Comparison of ENCODE assay signal across 11 cellular contexts in the genomic region with DNA sequence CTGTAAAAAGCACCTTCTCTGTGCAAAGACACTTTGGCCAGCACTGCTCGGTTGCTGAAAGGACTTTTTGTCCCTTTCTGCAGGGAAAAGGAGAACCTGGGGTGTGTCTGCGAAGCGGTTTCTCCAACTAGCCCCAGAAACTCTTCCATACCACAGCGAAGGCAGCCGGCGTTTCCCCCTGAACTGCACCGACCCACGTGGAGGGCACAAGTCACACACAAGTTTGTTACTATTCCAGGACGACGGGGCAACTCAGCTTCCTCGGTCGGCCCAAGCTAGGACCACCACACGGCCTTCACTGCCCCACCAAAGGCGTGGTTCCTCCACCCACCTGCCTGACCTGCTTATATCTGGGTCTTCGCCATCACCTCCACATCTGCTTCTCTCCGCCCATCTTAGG. TPM values are rescaled to one million over a fixed set of nuclear protein-coding genes. Genes with fewer than 3 reads are reported as not detected.
DNase-seq lines count a peak whose midpoint lies in the region; FAIRE-seq and TF ChIP-seq lines count a peak whose summit lies in the region.
"Had no signal": no experiment of that assay in that cellular context is flagged by ENCODE, and none has a peak within 500 bp of the region (broad histone marks: within the 10 kb centered on the region; RNA-seq: fewer than 3 reads in every experiment).

No MANE protein-coding gene starts in this region.

- CTCF ChIA-PET in CD4-positive, alpha-beta memory T cell (lab: Charles Lee; ENCODE audit: partially characterized antibody), result no interaction called here

- no peaks in the 10 kb centered on the region for H3K36me3 ChIP-seq in CD4-positive, alpha-beta memory T cell (ENCODE audit: insufficient read depth, low read length)
- H3K36me3 ChIP-seq: right lobe of liver had no signal

- POLR2A ChIA-PET in CD4-positive, alpha-beta memory T cell (lab: Charles Lee; ENCODE audit: partially characterized antibody), result interaction anchor here (0.7 to 1.4 kb wide), 3 partner anchors 19 to 306 kb away, joined by 3 to 5 read pairs (median 3); partner anchors contain the start of gene OVCA2

- H3K36me3 Mint-ChIP-seq in CD4-positive, alpha-beta memory T cell, result no peaks in the 10 kb centered on the region
- peaks cover 9% of the 10 kb centered on the region for H3K36me3 Mint-ChIP-seq in dendritic cell treated with granulocyte-macrophage colony-stimulating factor and Interleukin-4, amounts not matched to agents 40 ng/mL and 50 ng/mL, for 4 days (ENCODE audit: low read depth)
- H3K36me3 Mint-ChIP-seq in osteocyte (ENCODE audit: unreplicated experiment), result no peaks in the 10 kb centered on the region

- no peaks in the 10 kb centered on the region for H3K9me3 ChIP-seq in CD4-positive, alpha-beta memory T cell (ENCODE audit: control insufficient read depth in 1 of 2, low read length in 2 of 2)
- H3K9me3 ChIP-seq: right lobe of liver had no signal

- intact Hi-C loops in CD4-positive, alpha-beta memory T cell (cut with micrococcal nuclease), result loop anchor here (5.0 to 10.0 kb wide), 2 partner anchors 118 to 151 kb away; no protein-coding TSS in a partner anchor
- intact Hi-C loops in dendritic cell treated with granulocyte-macrophage colony-stimulating factor and Interleukin-4, amounts not matched to agents 40 ng/mL and 50 ng/mL, for 4 days (cut with micrococcal nuclease), result no loop called here

- peaks cover 8 to 12% of the 10 kb centered on the region in 2 donors for H3K27me3 Mint-ChIP-seq in CD4-positive, alpha-beta memory T cell
- H3K27me3 Mint-ChIP-seq in dendritic cell treated with granulocyte-macrophage colony-stimulating factor and Interleukin-4, amounts not matched to agents 40 ng/mL and 50 ng/mL, for 4 days, result peaks cover 91% of the 10 kb centered on the region
- peaks cover 37% of the 10 kb centered on the region for H3K27me3 Mint-ChIP-seq in osteocyte (ENCODE audit: unreplicated experiment)

- peaks cover 0 to 2% (median 0%) of the 10 kb centered on the region in 8 donors for H3K9me3 Mint-ChIP-seq in CD4-positive, alpha-beta memory T cell
- no peaks in the 10 kb centered on the region for H3K9me3 Mint-ChIP-seq in dendritic cell treated with granulocyte-macrophage colony-stimulating factor and Interleukin-4, amounts not matched to agents 40 ng/mL and 50 ng/mL, for 4 days
- H3K9me3 Mint-ChIP-seq in osteocyte (ENCODE audit: unreplicated experiment), result no peaks in the 10 kb centered on the region

- no peak for DNase-seq in CD4-positive, alpha-beta memory T cell
- DNase-seq in HTR-8/SVneo (ENCODE audit: insufficient read length, low spot score), result no peak
- DNase-seq in osteocyte (ENCODE audit: extremely low spot score, unreplicated experiment), result no peak
- DNase-seq in NK-92 (lab: John Stamatoyannopoulos, UW; ENCODE audit: unreplicated experiment), result no peak
- DNase-seq in GM19240 (ENCODE audit: insufficient read length, low spot score), result no peak
- DNase-seq in LoVo (ENCODE audit: low spot score), result no peak
- DNase-seq: activated gamma-delta T cell, kidney had no signal

- peak overlapping the region in 4 of 7 donors; percentile 51 to 88 (median 67) for H3K27ac Mint-ChIP-seq in CD4-positive, alpha-beta memory T cell
- no peak overlapping the region for H3K27ac Mint-ChIP-seq in dendritic cell treated with granulocyte-macrophage colony-stimulating factor and Interleukin-4, amounts not matched to agents 40 ng/mL and 50 ng/mL, for 4 days
- H3K27ac Mint-ChIP-seq in osteocyte (ENCODE audit: unreplicated experiment), result no peak overlapping the region

- H3K27ac ChIP-seq in CD4-positive, alpha-beta memory T cell (ENCODE audit: low read depth, low read length), result no peak overlapping the region
- H3K27ac ChIP-seq: right lobe of liver had no signal

- no peaks in the 10 kb centered on the region for H3K27me3 ChIP-seq in CD4-positive, alpha-beta memory T cell (ENCODE audit: insufficient read depth, low read length)
- H3K27me3 ChIP-seq: right lobe of liver had no signal

- H3K4me3 Mint-ChIP-seq in CD4-positive, alpha-beta memory T cell, result peak overlapping the region in 7 of 8 donors; percentile 49 to 80 (median 69)
- peak overlapping the region; percentile 33 for H3K4me3 Mint-ChIP-seq in dendritic cell treated with granulocyte-macrophage colony-stimulating factor and Interleukin-4, amounts not matched to agents 40 ng/mL and 50 ng/mL, for 4 days
- H3K4me3 Mint-ChIP-seq in osteocyte (ENCODE audit: unreplicated experiment), result peak overlapping the region; percentile 52

- peak; percentile 16 for FAIRE-seq in HTR-8/SVneo (lab: Jason Lieb, UNC)
- FAIRE-seq: G401.6, kidney had no signal

- no peak for TF ChIP-seq CTCF in osteocyte (IDR thresholded peaks at IDR 0.05)

- peaks cover 24% of the 10 kb centered on the region for H3K4me1 ChIP-seq in CD4-positive, alpha-beta memory T cell (ENCODE audit: insufficient read depth, low read length)

- H3K4me1 Mint-ChIP-seq in CD4-positive, alpha-beta memory T cell, result peaks cover 7 to 29% (median 15%) of the 10 kb centered on the region in 4 donors
- H3K4me1 Mint-ChIP-seq in dendritic cell treated with granulocyte-macrophage colony-stimulating factor and Interleukin-4, amounts not matched to agents 40 ng/mL and 50 ng/mL, for 4 days (ENCODE audit: low read depth), result peaks cover 26% of the 10 kb centered on the region
- H3K4me1 Mint-ChIP-seq in osteocyte (ENCODE audit: unreplicated experiment), result peaks cover 39% of the 10 kb centered on the region

- H3K4me3 ChIP-seq in CD4-positive, alpha-beta memory T cell (ENCODE audit: low read length in 2 of 2), result no peak overlapping the region

RNA-seq across cellular contexts. Expression of gene RTN4RL1, which starts 1.9 kb away (rescaled TPM):
- under 1 TPM; 0.30 to 0.47 TPM for total RNA-seq in CD4-positive, alpha-beta memory T cell
- polyA plus RNA-seq in CD4-positive, alpha-beta memory T cell, result 1 to 10 TPM in 1 of 2 donors, under 1 TPM in 1; 0.27 to 2.0 TPM
- 3.7 and 3.8 TPM in 2 replicates for total RNA-seq in osteocyte

RNA-seq across cellular contexts. Expression of gene DPH1, which starts 6.7 kb away (rescaled TPM):
- total RNA-seq in CD4-positive, alpha-beta memory T cell, result 10 to 100 TPM; 76.6 to 95.8 TPM
- 10 to 100 TPM; 30.8 to 39.8 TPM for polyA plus RNA-seq in CD4-positive, alpha-beta memory T cell
- total RNA-seq in osteocyte, result 57.3 and 59.0 TPM in 2 replicates

RNA-seq across cellular contexts. Expression of gene OVCA2, which starts 18.6 kb away (rescaled TPM):
- total RNA-seq in CD4-positive, alpha-beta memory T cell, result 10 to 100 TPM; 27.9 to 36.7 TPM
- polyA plus RNA-seq in CD4-positive, alpha-beta memory T cell, result 10 to 100 TPM; 49.6 to 90.3 TPM
- 33.2 and 35.9 TPM in 2 replicates for total RNA-seq in osteocyte

RNA-seq across cellular contexts. Expression of gene HIC1, which starts 31.6 kb away (rescaled TPM):
- 1 to 10 TPM; 4.9 to 5.2 TPM for total RNA-seq in CD4-positive, alpha-beta memory T cell
- polyA plus RNA-seq in CD4-positive, alpha-beta memory T cell, result 1 to 10 TPM in 1 of 2 donors, under 1 TPM in 1; 0.39 to 1.6 TPM
- 3.3 and 3.7 TPM in 2 replicates for total RNA-seq in osteocyte

Comparison
In these comparisons a context has a peak if more than half of its experiments do, and no peak if none do; other contexts are left out.
1. H3K27ac Mint-ChIP-seq: peak in CD4-positive, alpha-beta memory T cell (4 of 7); none in dendritic cell treated with granulocyte-macrophage colony-stimulating factor and Interleukin-4, amounts not matched to agents 40 ng/mL and 50 ng/mL, for 4 days (single experiment) and osteocyte (single experiment).
2. Peak in every context shown above with its lines, with median percentiles within 50 percentile points of each other: H3K4me3 Mint-ChIP-seq.